Comparison of ENCODE assay signal across 25 cellular contexts in genomic region chr2:2799151-2799697, GRCh38.
"Had no signal": no experiment of that assay in that cellular context is flagged by ENCODE, and none has a peak within 500 bp of the region (broad histone marks: within the 10 kb centered on the region; RNA-seq: fewer than 3 reads in every experiment).

No MANE protein-coding gene starts in this region.

- H3K27me3 ChIP-seq: ascending aorta, cardiac muscle cell, colonic mucosa, foreskin keratinocyte, gastrocnemius medialis had no signal

- H3K36me3 ChIP-seq: ascending aorta, breast epithelium, cardiac muscle cell, colonic mucosa, gastrocnemius medialis had no signal

- H3K4me3 ChIP-seq: ascending aorta, breast epithelium, cardiac muscle cell, colonic mucosa, gastrocnemius medialis had no signal

- H3K27ac ChIP-seq: ascending aorta, breast epithelium, cardiac muscle cell, colonic mucosa, foreskin keratinocyte, gastrocnemius medialis had no signal

- H3K4me1 ChIP-seq: ascending aorta, breast epithelium, colonic mucosa, foreskin keratinocyte, gastrocnemius medialis had no signal

- H3K9me3 ChIP-seq: ascending aorta, colonic mucosa, gastrocnemius medialis had no signal

- DNase-seq: activated CD4-positive, alpha-beta T cell treated with anti-CD3 and anti-CD28 coated beads for 1 hour; activated CD4-positive, alpha-beta T cell treated with anti-CD3 and anti-CD28 coated beads for 4 hours; activated CD4-positive, alpha-beta T cell treated with anti-CD3 and anti-CD28 coated beads, Interleukin-2, amount 10 ng/mL, durations not matched to agents 7 days and 5 days; activated CD4-positive, alpha-beta T cell treated with anti-CD3 and anti-CD28 coated beads, Interleukin-2, amount 50 U/mL, for 48 hours; activated CD8-positive, alpha-beta memory T cell treated with anti-CD3 and anti-CD28 coated beads for 24 hours; activated CD8-positive, alpha-beta T cell treated with anti-CD3 and anti-CD28 coated beads for 36 hours; activated gamma-delta T cell; activated naive CD4-positive, alpha-beta T cell; activated naive CD4-positive, alpha-beta T cell treated with anti-CD3 and anti-CD28 coated beads, Interleukin-2, amount 10 ng/mL, durations not matched to agents 7 days and 5 days; activated naive CD8-positive, alpha-beta T cell treated with anti-CD3 and anti-CD28 coated beads, Interleukin-2, amount 10 ng/mL, durations not matched to agents 7 days and 5 days; activated T-cell treated with anti-CD3 and anti-CD28 coated beads, Interleukin-2, amount 50 U/mL, for 4 hours; central memory CD4-positive, alpha-beta T cell; cerebellar nuclear complex; colonic mucosa; effector CD8-positive, alpha-beta T cell; foreskin keratinocyte; gastrocnemius medialis; glutamatergic neuron; T-helper 2 cell had no signal

- ATAC-seq: activated CD8-positive, alpha-beta T cell treated with anti-CD3 and anti-CD28 coated beads for 36 hours; activated naive CD4-positive, alpha-beta T cell treated with anti-CD3 and anti-CD28 coated beads, Interleukin-2, amount 50 U/mL, for 72 hours; activated T-cell treated with anti-CD3 and anti-CD28 coated beads, Interleukin-2, amount 50 U/mL, for 4 hours; activated T-helper 17 cell treated with anti-CD3 and anti-CD28 coated beads, Interleukin-2, amount 50 U/mL, for 72 hours; esophagus mucosa; foreskin keratinocyte; gastrocnemius medialis had no signal
